ENCODE assay signal across 1 cellular context in genomic region chr14:71433303-71433702, GRCh38.
TF ChIP-seq lines count a peak whose summit lies in the region.

No MANE protein-coding gene starts in this region.

TF ChIP-seq in IMR-90, 13 proteins besides CTCF, POLR2A, EP300 and RAD21:
- TF ChIP-seq MAZ (IDR thresholded peaks at IDR 0.05; ENCODE audit: borderline replicate concordance, low read depth, low read length): no peak
- no peak for TF ChIP-seq USF2 (IDR thresholded peaks at IDR 0.05; ENCODE audit: low read depth, low read length)
- no peak for TF ChIP-seq MAFK (IDR thresholded peaks at IDR 0.05; ENCODE audit: low read depth, low read length)
- TF ChIP-seq BHLHE40 (IDR thresholded peaks at IDR 0.05; ENCODE audit: low read depth, low read length): no peak
- no peak for TF ChIP-seq MXI1 (IDR thresholded peaks at IDR 0.05; ENCODE audit: borderline replicate concordance, low read depth, low read length)
- TF ChIP-seq ELK1 (IDR thresholded peaks at IDR 0.05; ENCODE audit: borderline replicate concordance, low read depth, low read length): no peak
- no peak for TF ChIP-seq NFE2L2 (IDR thresholded peaks at IDR 0.05; ENCODE audit: low read depth, low read length)
- no peak for TF ChIP-seq SMC3 (IDR thresholded peaks at IDR 0.05; ENCODE audit: low read depth, low read length)
- TF ChIP-seq RFX5 (IDR thresholded peaks at IDR 0.05; ENCODE audit: low read depth, low read length): no peak
- TF ChIP-seq CEBPB (IDR thresholded peaks at IDR 0.05; ENCODE audit: low read depth, low read length): no peak
- no peak for TF ChIP-seq FOS (IDR thresholded peaks at IDR 0.05; ENCODE audit: low read depth, low read length)
- TF ChIP-seq RCOR1 (IDR thresholded peaks at IDR 0.05; ENCODE audit: insufficient replicate concordance, low read length): no peak
- TF ChIP-seq CHD1 (IDR thresholded peaks at IDR 0.05; ENCODE audit: low read depth, low read length): no peak
TF ChIP-seq in IMR-90: peak in this region for 0.
